In genomic region chr1:22043175-22043769, GRCh38 we compare ENCODE assay signal across 14 cellular contexts. TPM values are rescaled to one million over a fixed set of nuclear protein-coding genes. Genes with fewer than 3 reads are reported as not detected.
DNase-seq lines count a peak whose midpoint lies in the region; ATAC-seq, FAIRE-seq and TF ChIP-seq lines count a peak whose summit lies in the region.
"Had no signal": no experiment of that assay in that cellular context is flagged by ENCODE, and none has a peak within 500 bp of the region (broad histone marks: within the 10 kb centered on the region; RNA-seq: fewer than 3 reads in every experiment).

No MANE protein-coding gene starts in this region.

- peak overlapping the region; percentile 1 for H3K9ac ChIP-seq in Loucy (ENCODE audit: low read depth, low read length, poor library complexity, severe bottlenecking)

- H3F3A ChIP-seq in Loucy (ENCODE audit: low read depth), result peaks cover 3% of the 10 kb centered on the region; the same call in 1 of the 2 replicates

- no peaks in the 10 kb centered on the region for H3K9me2 ChIP-seq in Loucy (replicated peaks; ENCODE audit: low read depth, low read length)

- H3K4me3 ChIP-seq in Loucy (ENCODE audit: low read length, poor library complexity, severe bottlenecking) (no peak overlapping the region), small intestine (ENCODE audit: low read depth in 1 of 2, low read length in 2 of 2) (no peak overlapping the region), SJCRH30 (no peak overlapping the region), H7 (ENCODE audit: insufficient read depth, low read depth, low read length) (no peak overlapping the region)
- H3K4me3 ChIP-seq: upper lobe of right lung had no signal

- H3K27me3 ChIP-seq in Loucy (ENCODE audit: insufficient read depth, low read length, poor library complexity, severe bottlenecking), result no peaks in the 10 kb centered on the region
- no peaks in the 10 kb centered on the region for H3K27me3 ChIP-seq in small intestine (ENCODE audit: control insufficient read depth in 2 of 2, insufficient read depth in 2 of 2, low read length in 2 of 2)
- no peaks in the 10 kb centered on the region for H3K27me3 ChIP-seq in SJCRH30
- H3K27me3 ChIP-seq in H7 (ENCODE audit: control insufficient read depth, insufficient read depth, low read length), result no peaks in the 10 kb centered on the region
- H3K27me3 ChIP-seq: upper lobe of right lung had no signal

- WGBS in small intestine, 3 donors, result 35 to 53% (median 52%) methylated on average over 4 of the region's 4 CpGs

- peak overlapping the region; percentile 10 for H3K27ac Mint-ChIP-seq in T-helper 2 cell treated with Interferon-gamma antibody and Interleukin-4, amounts not matched to agents 5 μg/mL and 100 μg/mL, for 36 hours
- H3K27ac Mint-ChIP-seq in effector memory CD8-positive, alpha-beta T cell, result peak overlapping the region; percentile 90 to 97

- H3K36me3 ChIP-seq in Loucy (ENCODE audit: insufficient read depth, low read length) (no peaks in the 10 kb centered on the region), small intestine (ENCODE audit: control insufficient read depth in 2 of 2, insufficient read depth in 2 of 2, low read length in 2 of 2) (no peaks in the 10 kb centered on the region), SJCRH30 (no peaks in the 10 kb centered on the region), H7 (replicated peaks; ENCODE audit: control insufficient read depth, insufficient read depth, low read length) (no peaks in the 10 kb centered on the region)
- H3K36me3 ChIP-seq: upper lobe of right lung had no signal

- H3K79me2 ChIP-seq in Loucy (ENCODE audit: insufficient read depth, low read length), result no peaks in the 10 kb centered on the region

- peaks cover 6% of the 10 kb centered on the region for H3K9me3 Mint-ChIP-seq in T-helper 2 cell treated with Interferon-gamma antibody and Interleukin-4, amounts not matched to agents 5 μg/mL and 100 μg/mL, for 36 hours
- H3K9me3 Mint-ChIP-seq in effector memory CD8-positive, alpha-beta T cell, result peaks cover 0 to 3% of the 10 kb centered on the region in 2 donors

- H3K4me3 Mint-ChIP-seq in T-helper 2 cell treated with Interferon-gamma antibody and Interleukin-4, amounts not matched to agents 5 μg/mL and 100 μg/mL, for 36 hours, result no peak overlapping the region
- no peak overlapping the region for H3K4me3 Mint-ChIP-seq in effector memory CD8-positive, alpha-beta T cell

- peak overlapping the region; percentile 54; the same call in 1 of the 2 replicates for H2AFZ ChIP-seq in Loucy (ENCODE audit: low read length)

- no peak for FAIRE-seq in small intestine (lab: Jason Lieb, UNC)
- FAIRE-seq: H54 had no signal

- H3K27ac ChIP-seq in small intestine (ENCODE audit: low read depth in 1 of 2, low read length in 1 of 2), result no peak overlapping the region
- H3K27ac ChIP-seq in SJCRH30, result no peak overlapping the region
- H3K27ac ChIP-seq: upper lobe of right lung had no signal

- peaks cover 45% of the 10 kb centered on the region for H3K4me1 Mint-ChIP-seq in T-helper 2 cell treated with Interferon-gamma antibody and Interleukin-4, amounts not matched to agents 5 μg/mL and 100 μg/mL, for 36 hours (ENCODE audit: low read depth)
- H3K4me1 Mint-ChIP-seq in effector memory CD8-positive, alpha-beta T cell (ENCODE audit: low read depth in 2 of 2), result peaks cover 39 to 40% of the 10 kb centered on the region in 2 donors

- peaks cover 5% of the 10 kb centered on the region for H3K36me3 Mint-ChIP-seq in T-helper 2 cell treated with Interferon-gamma antibody and Interleukin-4, amounts not matched to agents 5 μg/mL and 100 μg/mL, for 36 hours (ENCODE audit: low read depth)
- H3K36me3 Mint-ChIP-seq in effector memory CD8-positive, alpha-beta T cell (ENCODE audit: insufficient read depth), result peaks cover 22% of the 10 kb centered on the region

- H4K20me1 ChIP-seq in Loucy (ENCODE audit: insufficient read depth, low read length, poor library complexity, severe bottlenecking), result no peaks in the 10 kb centered on the region

- no peak for DNase-seq in T-helper 2 cell treated with Interferon-gamma antibody and Interleukin-4, amounts not matched to agents 5 μg/mL and 100 μg/mL, for 36 hours (ENCODE audit: low spot score)
- DNase-seq in T-helper 2 cell, result no peak
- DNase-seq in effector memory CD8-positive, alpha-beta T cell, result no peak
- peak; percentile 59 for DNase-seq in small intestine
- no peak for DNase-seq in SJCRH30
- DNase-seq in H7, result no peak
- DNase-seq: activated CD4-positive, CD25-positive, alpha-beta regulatory T cell treated with anti-CD3 and anti-CD28 coated beads, Interleukin-2, amount 50 U/mL, for 72 hours; mesendoderm; SHP77 treated with DMSO at 0.1 percent for 48 hours had no signal

- no peak for ATAC-seq in effector memory CD8-positive, alpha-beta T cell (replicated peaks)
- ATAC-seq in activated CD4-positive, CD25-positive, alpha-beta regulatory T cell treated with anti-CD3 and anti-CD28 coated beads, Interleukin-2, amount 50 U/mL, for 24 hours, result no peak
- ATAC-seq: upper lobe of right lung had no signal

- no peaks in the 10 kb centered on the region for H3K9me3 ChIP-seq in Loucy (ENCODE audit: insufficient read depth, low read depth, low read length)
- no peaks in the 10 kb centered on the region for H3K9me3 ChIP-seq in small intestine (ENCODE audit: control insufficient read depth, low read depth)
- H3K9me3 ChIP-seq in SJCRH30 (replicated peaks), result no peaks in the 10 kb centered on the region
- H3K9me3 ChIP-seq: upper lobe of right lung had no signal

- peaks cover 33% of the 10 kb centered on the region for H3K4me1 ChIP-seq in Loucy (ENCODE audit: insufficient read depth, low read length, poor library complexity, severe bottlenecking)
- H3K4me1 ChIP-seq in small intestine (ENCODE audit: control insufficient read depth in 2 of 2, insufficient read depth in 1 of 2, low read depth in 1 of 2, low read length in 1 of 2), result no peaks in the 10 kb centered on the region
- H3K4me1 ChIP-seq in SJCRH30, result peaks cover 17% of the 10 kb centered on the region

- no peak overlapping the region for H3K4me2 ChIP-seq in Loucy (ENCODE audit: low read depth, low read length, poor library complexity, severe bottlenecking)

- no peak for TF ChIP-seq CTCF in Loucy (conservative IDR thresholded peaks at IDR 0.05; ENCODE audit: low read length)

- H3K27me3 Mint-ChIP-seq in T-helper 2 cell treated with Interferon-gamma antibody and Interleukin-4, amounts not matched to agents 5 μg/mL and 100 μg/mL, for 36 hours (ENCODE audit: low read depth), result no peaks in the 10 kb centered on the region
- no peaks in the 10 kb centered on the region for H3K27me3 Mint-ChIP-seq in effector memory CD8-positive, alpha-beta T cell

RNA-seq across cellular contexts. Expression of gene CDC42, which starts 9.2 kb away (rescaled TPM):
- 100 to 1,000 TPM; 175 to 246 (median 225) TPM for polyA plus RNA-seq in small intestine
- total RNA-seq in SJCRH30 (2014; rRNA removed; shearing (Covaris generic)), result 335 and 336 TPM in 2 replicates
- 448 and 499 TPM in 2 replicates for total RNA-seq in H7 (2014; rRNA removed; shearing (Covaris generic))

RNA-seq across cellular contexts. Expression of gene CELA3A, which starts 41.8 kb away (rescaled TPM):
- polyA plus RNA-seq in small intestine, result 10 to 100 TPM in 1 of 3 donors, 1 to 10 TPM in 1, under 1 TPM in 1; 0.64 to 30.6 (median 8.1) TPM
- total RNA-seq in SJCRH30 (2014; rRNA removed; shearing (Covaris generic)), result 0.32 TPM in 1 of 2 replicates, not detected in the other
- total RNA-seq in H7 (2014; rRNA removed; shearing (Covaris generic)), result not detected in 2 replicates
- total RNA-seq: renal cortical epithelial cell, upper lobe of right lung had no signal
